Comparison of ENCODE assay signal across 23 cellular contexts in genomic region chr11:40161855-40162410, GRCh38.
"Had no signal": no experiment of that assay in that cellular context is flagged by ENCODE, and none has a peak within 500 bp of the region (broad histone marks: within the 10 kb centered on the region; RNA-seq: fewer than 3 reads in every experiment).

No MANE protein-coding gene starts in this region.

- H3K36me3 ChIP-seq: gastrocnemius medialis, tibial artery had no signal

- H3K27me3 ChIP-seq: gastrocnemius medialis, tibial artery had no signal

- H3K9me3 ChIP-seq: gastrocnemius medialis had no signal

- DNase-seq: activated CD4-positive, alpha-beta T cell treated with anti-CD3 and anti-CD28 coated beads for 1 hour; activated CD4-positive, alpha-beta T cell treated with anti-CD3 and anti-CD28 coated beads, Interleukin-2, amount 50 U/mL, for 1 hour; activated CD8-positive, alpha-beta T cell treated with anti-CD3 and anti-CD28 coated beads, Interleukin-2, amount 10 ng/mL, durations not matched to agents 7 days and 5 days; activated gamma-delta T cell; activated naive CD4-positive, alpha-beta T cell treated with anti-CD3 and anti-CD28 coated beads, Interleukin-2, amount 50 U/mL, for 16 hours; activated naive CD8-positive, alpha-beta T cell treated with anti-CD3 and anti-CD28 coated beads, Interleukin-2, amount 50 U/mL, for 24 hours; anterior cingulate cortex; central memory CD4-positive, alpha-beta T cell; effector memory CD4-positive, alpha-beta T cell; gastrocnemius medialis; hippocampal formation; nephron progenitor cell; occipital lobe; small intestine; stimulated activated CD4-positive, alpha-beta T cell treated with anti-CD3 and anti-CD28 coated beads, Interleukin-2, amount 100 ng/mL, for 24 hours; stimulated activated naive CD8-positive, alpha-beta T cell treated with anti-CD3 and anti-CD28 coated beads, Interleukin-15, amount 100 ng/mL, for 72 hours; tibial artery had no signal

- H3K27ac Mint-ChIP-seq: activated CD8-positive, alpha-beta T cell treated with anti-CD3 and anti-CD28 coated beads, Interleukin-2, amount 10 ng/mL, durations not matched to agents 7 days and 5 days; activated naive CD8-positive, alpha-beta T cell treated with anti-CD3 and anti-CD28 coated beads, Interleukin-2, amount 50 U/mL, for 24 hours; activated T-helper 1 cell treated with anti-CD3 and anti-CD28 coated beads, Interleukin-12 subunit alpha, Interleukin-12 subunit beta, Interleukin-2, Interleukin-4 antibody, amounts not matched to agents 30 ng/mL and 10 ng/mL and 1 ng/mL, durations not matched to agents 14 hours and 24 hours and 36 hours; memory B cell; nephron progenitor cell; stimulated activated effector memory CD8-positive, alpha-beta T cell treated with anti-CD3 and anti-CD28 coated beads, Interleukin-12 subunit alpha, Interleukin-12 subunit beta, amount 100 ng/mL, for 72 hours; stimulated activated naive CD8-positive, alpha-beta T cell treated with anti-CD3 and anti-CD28 coated beads, Interleukin-15, amount 100 ng/mL, for 72 hours had no signal

- H3K27ac ChIP-seq: gastrocnemius medialis, tibial artery had no signal

- H3K4me3 ChIP-seq: gastrocnemius medialis, tibial artery had no signal

- H3K4me1 Mint-ChIP-seq: activated naive CD8-positive, alpha-beta T cell treated with anti-CD3 and anti-CD28 coated beads, Interleukin-2, amount 50 U/mL, for 24 hours; memory B cell; stimulated activated effector memory CD8-positive, alpha-beta T cell treated with anti-CD3 and anti-CD28 coated beads, Interleukin-12 subunit alpha, Interleukin-12 subunit beta, amount 100 ng/mL, for 72 hours; stimulated activated naive CD8-positive, alpha-beta T cell treated with anti-CD3 and anti-CD28 coated beads, Interleukin-15, amount 100 ng/mL, for 72 hours had no signal

- H3K4me3 Mint-ChIP-seq: activated CD8-positive, alpha-beta T cell treated with anti-CD3 and anti-CD28 coated beads, Interleukin-2, amount 10 ng/mL, durations not matched to agents 7 days and 5 days; activated naive CD8-positive, alpha-beta T cell treated with anti-CD3 and anti-CD28 coated beads, Interleukin-2, amount 50 U/mL, for 24 hours; activated T-helper 1 cell treated with anti-CD3 and anti-CD28 coated beads, Interleukin-12 subunit alpha, Interleukin-12 subunit beta, Interleukin-2, Interleukin-4 antibody, amounts not matched to agents 30 ng/mL and 10 ng/mL and 1 ng/mL, durations not matched to agents 14 hours and 24 hours and 36 hours; brain; memory B cell; nephron progenitor cell; stimulated activated effector memory CD8-positive, alpha-beta T cell treated with anti-CD3 and anti-CD28 coated beads, Interleukin-12 subunit alpha, Interleukin-12 subunit beta, amount 100 ng/mL, for 72 hours; stimulated activated naive CD8-positive, alpha-beta T cell treated with anti-CD3 and anti-CD28 coated beads, Interleukin-15, amount 100 ng/mL, for 72 hours had no signal

- H3K36me3 Mint-ChIP-seq: memory B cell; stimulated activated effector memory CD8-positive, alpha-beta T cell treated with anti-CD3 and anti-CD28 coated beads, Interleukin-12 subunit alpha, Interleukin-12 subunit beta, amount 100 ng/mL, for 72 hours had no signal

- H3K4me1 ChIP-seq: gastrocnemius medialis, tibial artery had no signal

- ATAC-seq: activated CD8-positive, alpha-beta T cell treated with anti-CD3 and anti-CD28 coated beads, Interleukin-2, amount 10 ng/mL, durations not matched to agents 7 days and 5 days; activated naive CD8-positive, alpha-beta T cell treated with anti-CD3 and anti-CD28 coated beads, Interleukin-2, amount 50 U/mL, for 24 hours; esophagus mucosa; gastrocnemius medialis; sciatic nerve; stimulated activated effector memory CD8-positive, alpha-beta T cell treated with anti-CD3 and anti-CD28 coated beads, Interleukin-12 subunit alpha, Interleukin-12 subunit beta, amount 100 ng/mL, for 72 hours; stimulated activated naive CD8-positive, alpha-beta T cell treated with anti-CD3 and anti-CD28 coated beads, Interleukin-15, amount 100 ng/mL, for 72 hours had no signal

- H3K27me3 Mint-ChIP-seq: activated naive CD8-positive, alpha-beta T cell treated with anti-CD3 and anti-CD28 coated beads, Interleukin-2, amount 50 U/mL, for 24 hours; memory B cell; stimulated activated naive CD8-positive, alpha-beta T cell treated with anti-CD3 and anti-CD28 coated beads, Interleukin-15, amount 100 ng/mL, for 72 hours had no signal
